ENCODE assay signal across 8 cellular contexts in genomic region chr4:139453041-139453370, GRCh38. TPM values are rescaled to one million over a fixed set of nuclear protein-coding genes. Genes with fewer than 3 reads are reported as not detected.
DNase-seq lines count a peak whose midpoint lies in the region; ATAC-seq, FAIRE-seq and TF ChIP-seq lines count a peak whose summit lies in the region.

No MANE protein-coding gene starts in this region.

- 0 to 3% (median 1%) methylated on average over 10 to 15 of the region's 15 CpGs for WGBS in stomach, 5 donors

- peaks cover 8% of the 10 kb centered on the region; the same call in 1 of the 2 replicates for H4K20me1 ChIP-seq in GM23338 (replicated peaks; ENCODE audit: insufficient read depth)

- H3K9ac ChIP-seq in SK-N-MC (ENCODE audit: insufficient read length) = peak overlapping the region; percentile 85

- DNase-seq in NCI-H2081 (lab: John Stamatoyannopoulos, UW) (peak; percentile 35 to 75), NCI-H2081 treated with DMSO at 0.1 percent for 48 hours (lab: John Stamatoyannopoulos, UW) (no peak), GM23338 (ENCODE audit: low spot score) (peak; percentile 83), SK-N-MC (ENCODE audit: low read depth, low spot score) (no peak), bronchial epithelial cell (ENCODE audit: low read depth) (peak; percentile 77), left lung (no peak), stomach (no peak)

- H3K9me3 ChIP-seq in KOPT-K1 (ENCODE audit: insufficient read depth, low read length, poor library complexity, severe bottlenecking) = no peaks in the 10 kb centered on the region
- no peaks in the 10 kb centered on the region for H3K9me3 ChIP-seq in SK-N-MC (ENCODE audit: low read depth, low read length)
- no peaks in the 10 kb centered on the region for H3K9me3 ChIP-seq in left lung
- no peaks in the 10 kb centered on the region for H3K9me3 ChIP-seq in stomach

- TF ChIP-seq POLR2A in stomach (IDR thresholded peaks at IDR 0.05) = no peak

- peak overlapping the region; percentile 97 for H3K27ac ChIP-seq in GM23338 (ENCODE audit: low read depth)
- H3K27ac ChIP-seq in KOPT-K1 (ENCODE audit: low read depth, low read length, poor library complexity, severe bottlenecking) = peak overlapping the region; percentile 74
- peak overlapping the region; percentile 64; the same call in 1 of the 2 replicates for H3K27ac ChIP-seq in SK-N-MC
- peak overlapping the region; percentile 96 to 97 for H3K27ac ChIP-seq in left lung
- H3K27ac ChIP-seq in stomach = peak overlapping the region; percentile 93 to 99 (median 99)

- no peaks in the 10 kb centered on the region for H3K9me2 ChIP-seq in GM23338 (ENCODE audit: insufficient read depth)

- peaks cover 18% of the 10 kb centered on the region for H3K36me3 Mint-ChIP-seq in GM23338 (ENCODE audit: low read depth)

- H3K27me3 Mint-ChIP-seq in GM23338 (ENCODE audit: insufficient read depth, low read depth, poor library complexity) = peaks cover 10% of the 10 kb centered on the region

- ATAC-seq in GM23338 (peak; percentile 46), left lung (peak; percentile 42)

- peak overlapping the region; percentile 81 for H3K4me2 ChIP-seq in GM23338

- H3K36me3 ChIP-seq in GM23338 (ENCODE audit: insufficient read depth) = no peaks in the 10 kb centered on the region
- H3K36me3 ChIP-seq in KOPT-K1 (ENCODE audit: insufficient read depth, low read length) = no peaks in the 10 kb centered on the region
- H3K36me3 ChIP-seq in SK-N-MC (ENCODE audit: insufficient read depth, low read length) = no peaks in the 10 kb centered on the region
- H3K36me3 ChIP-seq in bronchial epithelial cell (ENCODE audit: control insufficient read depth, insufficient read depth, low read length) = no peaks in the 10 kb centered on the region
- no peaks in the 10 kb centered on the region for H3K36me3 ChIP-seq in left lung
- no peaks in the 10 kb centered on the region for H3K36me3 ChIP-seq in stomach

- no peaks in the 10 kb centered on the region for H3K27me3 ChIP-seq in GM23338 (ENCODE audit: insufficient read depth)
- H3K27me3 ChIP-seq in bronchial epithelial cell (ENCODE audit: control insufficient read depth, insufficient read depth, low read length) = no peaks in the 10 kb centered on the region
- no peaks in the 10 kb centered on the region for H3K27me3 ChIP-seq in left lung
- H3K27me3 ChIP-seq in stomach = no peaks in the 10 kb centered on the region

- peaks cover 7% of the 10 kb centered on the region for H3F3A ChIP-seq in GM23338 (replicated peaks; ENCODE audit: low read depth)

- H3K4me1 ChIP-seq in GM23338 (ENCODE audit: insufficient read depth) (peaks cover 41% of the 10 kb centered on the region), left lung (peaks cover 20 to 42% of the 10 kb centered on the region in 2 donors), stomach (peaks cover 25 to 56% (median 48%) of the 10 kb centered on the region in 4 donors)

- intact Hi-C loops in left lung (cut with DNase I) (no loop called here), stomach (cut with DNase I; ENCODE audit: low total_unique reads) (no loop called here)

- peak overlapping the region; percentile 98 for H3K27ac Mint-ChIP-seq in GM23338

- H3K4me3 ChIP-seq in GM23338 = peak overlapping the region; percentile 95
- peak overlapping the region; percentile 88 for H3K4me3 ChIP-seq in SK-N-MC
- peak overlapping the region; percentile 96 for H3K4me3 ChIP-seq in bronchial epithelial cell (ENCODE audit: low read depth, low read length)
- peak overlapping the region; percentile 74 to 87 for H3K4me3 ChIP-seq in left lung
- peak overlapping the region; percentile 78 to 85 (median 82) for H3K4me3 ChIP-seq in stomach

- H3K79me2 ChIP-seq in GM23338 (replicated peaks; ENCODE audit: insufficient read depth) = peaks cover 50% of the 10 kb centered on the region

- FAIRE-seq in bronchial epithelial cell (lab: Jason Lieb, UNC) = no peak

- TF ChIP-seq CTCF in GM23338 (conservative IDR thresholded peaks at IDR 0.05; ENCODE audit: low read depth in 2 of 2) (peak; percentile 28 to 58; a peak in 3 of 4 replicates), bronchial epithelial cell (IDR thresholded peaks at IDR 0.05; ENCODE audit: insufficient read depth, low read length, severe bottlenecking) (peak; percentile 46), left lung (IDR thresholded peaks at IDR 0.05) (no peak), stomach (IDR thresholded peaks at IDR 0.05) (peak in 4 of 7 experiments; percentile 9 to 39 (median 24))

- TF ChIP-seq EP300 in stomach (IDR thresholded peaks at IDR 0.05) = no peak

- H3K9me3 Mint-ChIP-seq in GM23338 = no peaks in the 10 kb centered on the region

- H3K4me1 Mint-ChIP-seq in GM23338 = peaks cover 40% of the 10 kb centered on the region

- H2AFZ ChIP-seq in GM23338 = peak overlapping the region; percentile 12

- H3K4me3 Mint-ChIP-seq in GM23338 = peak overlapping the region; percentile 96

TF ChIP-seq in GM23338, 12 proteins besides CTCF, POLR2A, EP300 and RAD21 (continues in another document):
- TF ChIP-seq REST (IDR thresholded peaks at IDR 0.05; ENCODE audit: unreplicated experiment) (no peak), ZNF114 (CRISPR knock-in tag; IDR thresholded peaks at IDR 0.05) (no peak), EZH2 (IDR thresholded peaks at IDR 0.05; ENCODE audit: low read depth, unreplicated experiment) (no peak), NANOG (IDR thresholded peaks at IDR 0.05; ENCODE audit: borderline replicate concordance) (no peak), JUNB (IDR thresholded peaks at IDR 0.05; ENCODE audit: unreplicated experiment) (no peak), CREB1 (CRISPR knock-in tag; IDR thresholded peaks at IDR 0.05; ENCODE audit: low read depth) (no peak), STAT1 (IDR thresholded peaks at IDR 0.05; ENCODE audit: unreplicated experiment) (no peak)
- TF ChIP-seq, protein P1, sequence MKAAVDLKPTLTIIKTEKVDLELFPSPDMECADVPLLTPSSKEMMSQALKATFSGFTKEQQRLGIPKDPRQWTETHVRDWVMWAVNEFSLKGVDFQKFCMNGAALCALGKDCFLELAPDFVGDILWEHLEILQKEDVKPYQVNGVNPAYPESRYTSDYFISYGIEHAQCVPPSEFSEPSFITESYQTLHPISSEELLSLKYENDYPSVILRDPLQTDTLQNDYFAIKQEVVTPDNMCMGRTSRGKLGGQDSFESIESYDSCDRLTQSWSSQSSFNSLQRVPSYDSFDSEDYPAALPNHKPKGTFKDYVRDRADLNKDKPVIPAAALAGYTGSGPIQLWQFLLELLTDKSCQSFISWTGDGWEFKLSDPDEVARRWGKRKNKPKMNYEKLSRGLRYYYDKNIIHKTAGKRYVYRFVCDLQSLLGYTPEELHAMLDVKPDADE (IDR thresholded peaks at IDR 0.05) = no peak

RNA-seq across cellular contexts. Expression of gene RAB33B, which starts 0.9 kb away (rescaled TPM):
- total RNA-seq in GM23338 (2014; rRNA removed; shearing (Covaris generic)) = 17.5 and 19.1 TPM in 2 replicates
- 9.9 TPM in 2 replicates for polyA plus RNA-seq in GM23338 (2016; fragmentation: Nextera tagmentation; extraction: Ambion mirVana)
- 9.2 and 10.0 TPM in 2 replicates for total RNA-seq in bronchial epithelial cell
- 1 to 10 TPM; 8.4 to 9.5 TPM for total RNA-seq in left lung
- total RNA-seq in stomach = 10 to 100 TPM in 2 of 5 donors, 1 to 10 TPM in 2, not detected in 1; 1.2 to 19.6 (median 9.5) TPM
- polyA plus RNA-seq in stomach = 1 to 10 TPM; 2.7 to 4.1 (median 3.2) TPM

Comparison
In these comparisons a context has a peak if more than half of its experiments do, and no peak if none do; other contexts are left out.
1. DNase-seq: peak in NCI-H2081 (2 of 2), GM23338 (single experiment) and bronchial epithelial cell (single experiment); none in NCI-H2081 treated with DMSO at 0.1 percent for 48 hours (single experiment), SK-N-MC (single experiment), left lung (0 of 2) and stomach (single experiment).
2. CTCF ChIP-seq: peak in GM23338 (2 of 2), bronchial epithelial cell (single experiment) and stomach (4 of 7); none in left lung (0 of 2).
3. Peak in every context shown above with its lines, with median percentiles within 50 percentile points of each other: H3K27ac ChIP-seq and H3K4me3 ChIP-seq.